In the genomic region with DNA sequence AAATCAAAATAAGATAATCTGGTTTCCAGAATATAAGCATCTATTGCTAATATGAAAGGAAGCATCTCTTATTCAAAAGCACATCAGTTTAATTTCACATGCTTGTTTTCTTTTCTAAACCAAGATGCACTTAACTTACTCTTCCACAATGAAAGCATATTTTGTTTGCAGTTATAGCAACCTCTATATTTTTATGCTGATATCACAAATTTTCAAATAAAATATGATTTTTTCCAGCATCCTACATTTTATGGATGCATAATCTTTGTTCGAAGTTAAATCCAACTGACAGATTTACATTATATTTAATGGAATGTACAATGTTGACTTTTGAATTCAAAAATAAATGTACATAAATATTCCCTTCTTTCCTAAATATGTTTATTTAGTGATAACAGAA, we compare ENCODE assay signal across 24 cellular contexts.
"Had no signal": no experiment of that assay in that cellular context is flagged by ENCODE, and none has a peak within 500 bp of the region (broad histone marks: within the 10 kb centered on the region; RNA-seq: fewer than 3 reads in every experiment).

No MANE protein-coding gene starts in this region.

- FAIRE-seq: pancreas had no signal

- H3K36me3 ChIP-seq: neutrophil, pancreas, prostate gland, stomach, thoracic aorta, thyroid gland, transverse colon, upper lobe of right lung, uterus had no signal

- ATAC-seq: naive thymus-derived CD8-positive, alpha-beta T cell; natural killer cell treated with Interleukin-12 subunit alpha and Interleukin-12 subunit beta and Interleukin-15 and Interleukin-18, amount 100 ng/mL, for 72 hours; pancreas; right cardiac atrium; sciatic nerve; stimulated activated effector memory CD8-positive, alpha-beta T cell treated with anti-CD3 and anti-CD28 coated beads, Interleukin-12 subunit alpha, Interleukin-12 subunit beta, amount 100 ng/mL, for 72 hours; stimulated activated naive B cell treated with anti-CD40 and anti-IgM and Interleukin-4, amounts not matched to agents 10 μg/mL and 1 μg/mL and 100 μg/mL, for 72 hours; upper lobe of right lung had no signal

- H3K9me3 ChIP-seq: neutrophil, pancreas, prostate gland, stomach, thoracic aorta, thyroid gland, transverse colon, upper lobe of right lung, uterus had no signal

- H3K4me1 ChIP-seq: pancreas, prostate gland, stomach, thyroid gland, transverse colon, upper lobe of right lung, uterus had no signal

- DNase-seq: naive B cell; naive thymus-derived CD8-positive, alpha-beta T cell; nephron progenitor cell; nucleus accumbens; pancreas; right cardiac atrium; stimulated activated CD4-positive, alpha-beta T cell treated with anti-CD3 and anti-CD28 coated beads, Interleukin-15, amount 100 ng/mL, for 24 hours; stimulated activated CD4-positive, alpha-beta T cell treated with anti-CD3 and anti-CD28 coated beads, Interleukin-2, amount 100 ng/mL, for 24 hours; stimulated activated CD4-positive, alpha-beta T cell treated with anti-CD3 and anti-CD28 coated beads, Interleukin-2, amount 100 ng/mL, for 48 hours; stimulated activated CD4-positive, alpha-beta T cell treated with anti-CD3 and anti-CD28 coated beads, Interleukin-4, amount 100 ng/mL, for 24 hours; stimulated activated naive B cell treated with anti-CD40 and anti-IgM and Interleukin-4, amounts not matched to agents 10 μg/mL and 1 μg/mL and 100 μg/mL, for 72 hours; stimulated activated naive CD4-positive, alpha-beta T cell treated with Interleukin-2 at 50 U/mL for 16 hours; stomach; thyroid gland; transverse colon; upper lobe of right lung; uterus had no signal

- H3K27me3 ChIP-seq: neutrophil, pancreas, stomach, thyroid gland, transverse colon, upper lobe of right lung, uterus had no signal

- H3K4me3 ChIP-seq: pancreas, prostate gland, skin epidermis, stomach, thoracic aorta, thyroid gland, transverse colon, upper lobe of right lung, uterus had no signal

- H3K27ac ChIP-seq: neutrophil, pancreas, prostate gland, skin epidermis, stomach, thoracic aorta, thyroid gland, transverse colon, upper lobe of right lung, uterus had no signal
